ENCODE assay signal across 10 cellular contexts in genomic region chr7:140316165-140316661, GRCh38.
DNase-seq lines count a peak whose midpoint lies in the region; ATAC-seq and TF ChIP-seq lines count a peak whose summit lies in the region.
"Had no signal": no experiment of that assay in that cellular context is flagged by ENCODE, and none has a peak within 500 bp of the region (broad histone marks: within the 10 kb centered on the region; RNA-seq: fewer than 3 reads in every experiment).

No MANE protein-coding gene starts in this region.

- peak overlapping the region; percentile 95 for H3K27ac ChIP-seq in RWPE1
- peak overlapping the region; percentile 79 to 86 (median 82) for H3K27ac ChIP-seq in esophagus muscularis mucosa (replicated peaks in 1 of 4)
- no peak overlapping the region for H3K27ac ChIP-seq in neuronal stem cell (replicated peaks; ENCODE audit: low read length)
- H3K27ac ChIP-seq: 22Rv1, SK-N-MC had no signal

- H3K14ac ChIP-seq in neuronal stem cell (ENCODE audit: low read length): peak overlapping the region; percentile 49

- no peak overlapping the region for H3K4ac ChIP-seq in neuronal stem cell (ENCODE audit: low read length)

- H4K91ac ChIP-seq in neuronal stem cell (ENCODE audit: low read depth, low read length, poor library complexity): no peak overlapping the region

- TF ChIP-seq EP300 in esophagus muscularis mucosa (IDR thresholded peaks at IDR 0.05): no peak

- no peak for TF ChIP-seq CTCF in RWPE1 (conservative IDR thresholded peaks at IDR 0.05; ENCODE audit: low read depth)
- TF ChIP-seq CTCF in esophagus muscularis mucosa (IDR thresholded peaks at IDR 0.05): no peak

- H2BK15ac ChIP-seq in neuronal stem cell (ENCODE audit: low read length): no peak overlapping the region

- H3K9me3 ChIP-seq in esophagus muscularis mucosa (peaks cover 0 to 4% (median 0%) of the 10 kb centered on the region in 4 donors), neuronal stem cell (replicated peaks in 1 of 2; ENCODE audit: control insufficient read depth in 2 of 2, insufficient read depth in 1 of 2, low read depth in 1 of 2, low read length in 2 of 2) (peaks cover 3 to 5% of the 10 kb centered on the region in 2 donors)

- no peak for TF ChIP-seq POLR2A in esophagus muscularis mucosa (IDR thresholded peaks at IDR 0.05; ENCODE audit: low read depth)

- ATAC-seq in HG02678 (IDR thresholded peaks at IDR 0.05; ENCODE audit: unreplicated experiment): no peak
- no peak for ATAC-seq in HG02759 (IDR thresholded peaks at IDR 0.05; ENCODE audit: unreplicated experiment)

- H3K23ac ChIP-seq in neuronal stem cell (ENCODE audit: low read depth, low read length, poor library complexity): no peak overlapping the region

- H2BK5ac ChIP-seq in neuronal stem cell (ENCODE audit: low read length): no peak overlapping the region

- POLR2A ChIA-PET in RWPE1 (lab: Yijun Ruan, JAX; ENCODE audit: low non-redundant PET): interaction anchor here (0.6 to 0.7 kb wide), 3 partner anchors 46 to 295 kb away, joined by 3 to 5 read pairs (median 3); no protein-coding TSS in a partner anchor

- H3K4me1 ChIP-seq in esophagus muscularis mucosa (peaks cover 16 to 32% (median 32%) of the 10 kb centered on the region in 4 donors), neuronal stem cell (ENCODE audit: control insufficient read depth in 2 of 2, insufficient read depth in 1 of 2, low read depth in 1 of 2, low read length in 2 of 2) (no peaks in the 10 kb centered on the region)

- intact Hi-C loops in esophagus muscularis mucosa (cut with DNase I): no loop called here

- 7% methylated on average over 6 of the region's 7 CpGs for WGBS in esophagus muscularis mucosa
- no CpG with 5 or more reads among the region's 7 CpGs for WGBS in neuronal stem cell (ENCODE audit: extremely low coverage in 2 of 2, insufficient read length in 2 of 2, insufficient replicate concordance in 1 of 2), 2 donors

- H2BK120ac ChIP-seq in neuronal stem cell (ENCODE audit: low read depth, low read length): no peak overlapping the region

- H2AK5ac ChIP-seq in neuronal stem cell (ENCODE audit: low read depth, low read length): no peak overlapping the region

- no peak overlapping the region for H3K4me2 ChIP-seq in neuronal stem cell (ENCODE audit: insufficient read depth, low read length, poor library complexity, severe bottlenecking)

- no peaks in the 10 kb centered on the region for H3K36me3 ChIP-seq in esophagus muscularis mucosa
- no peaks in the 10 kb centered on the region for H3K36me3 ChIP-seq in neuronal stem cell (replicated peaks in 1 of 2; ENCODE audit: control insufficient read depth in 2 of 2, insufficient read depth in 2 of 2, low read length in 2 of 2)

- CTCF ChIA-PET in RWPE1 (lab: Yijun Ruan, JAX): interaction anchor here (0.5 to 1.8 kb wide), 3 partner anchors 10 to 833 kb away, joined by 3 to 5 read pairs (median 5); partner anchors contain the start of gene KLRG2

- no peak overlapping the region for H2BK12ac ChIP-seq in neuronal stem cell (ENCODE audit: low read length)

- peak; percentile 33 for DNase-seq in DMS 273 (lab: John Stamatoyannopoulos, UW; ENCODE audit: unreplicated experiment)
- DNase-seq in DMS 273 treated with DMSO at 0.1 percent for 48 hours (lab: John Stamatoyannopoulos, UW): no peak
- peak; percentile 73 for DNase-seq in RWPE1 (ENCODE audit: low spot score)
- DNase-seq in esophagus muscularis mucosa (ENCODE audit: extremely low spot score): peak; percentile 93
- DNase-seq in neuronal stem cell (ENCODE audit: low spot score): no peak
- DNase-seq in SHP77 (lab: John Stamatoyannopoulos, UW): no peak

- peak overlapping the region; percentile 32 for H3K18ac ChIP-seq in neuronal stem cell (ENCODE audit: low read length)

- H2AFZ ChIP-seq in neuronal stem cell (ENCODE audit: low read length): no peak overlapping the region

- no peaks in the 10 kb centered on the region for H3K79me1 ChIP-seq in neuronal stem cell (ENCODE audit: low read depth, low read length)

- no peak overlapping the region for H3K9ac ChIP-seq in neuronal stem cell (ENCODE audit: low read depth, low read length, poor library complexity)

- H4K8ac ChIP-seq in neuronal stem cell (ENCODE audit: low read depth, low read length): no peak overlapping the region

- H3K4me3 ChIP-seq in esophagus muscularis mucosa (peak overlapping the region; percentile 29 to 47 (median 34)), neuronal stem cell (ENCODE audit: low read length in 2 of 2) (no peak overlapping the region)
- H3K4me3 ChIP-seq: SK-N-MC had no signal

- H3K27me3 ChIP-seq in esophagus muscularis mucosa: no peaks in the 10 kb centered on the region
- no peaks in the 10 kb centered on the region for H3K27me3 ChIP-seq in neuronal stem cell (ENCODE audit: control insufficient read depth in 3 of 3, insufficient read depth in 3 of 3, low read depth in 1 of 3, low read length in 3 of 3)

Comparison
In these comparisons a context has a peak if more than half of its experiments do, and no peak if none do; other contexts are left out.
1. DNase-seq: peak in DMS 273 (single experiment), RWPE1 (single experiment) and esophagus muscularis mucosa (single experiment); none in DMS 273 treated with DMSO at 0.1 percent for 48 hours (single experiment), neuronal stem cell (single experiment) and SHP77 (0 of 2).
2. H3K4me3 ChIP-seq: peak in esophagus muscularis mucosa (4 of 4); none in neuronal stem cell (0 of 2).